ENCODE assay signal across 2 cellular contexts in the genomic region with DNA sequence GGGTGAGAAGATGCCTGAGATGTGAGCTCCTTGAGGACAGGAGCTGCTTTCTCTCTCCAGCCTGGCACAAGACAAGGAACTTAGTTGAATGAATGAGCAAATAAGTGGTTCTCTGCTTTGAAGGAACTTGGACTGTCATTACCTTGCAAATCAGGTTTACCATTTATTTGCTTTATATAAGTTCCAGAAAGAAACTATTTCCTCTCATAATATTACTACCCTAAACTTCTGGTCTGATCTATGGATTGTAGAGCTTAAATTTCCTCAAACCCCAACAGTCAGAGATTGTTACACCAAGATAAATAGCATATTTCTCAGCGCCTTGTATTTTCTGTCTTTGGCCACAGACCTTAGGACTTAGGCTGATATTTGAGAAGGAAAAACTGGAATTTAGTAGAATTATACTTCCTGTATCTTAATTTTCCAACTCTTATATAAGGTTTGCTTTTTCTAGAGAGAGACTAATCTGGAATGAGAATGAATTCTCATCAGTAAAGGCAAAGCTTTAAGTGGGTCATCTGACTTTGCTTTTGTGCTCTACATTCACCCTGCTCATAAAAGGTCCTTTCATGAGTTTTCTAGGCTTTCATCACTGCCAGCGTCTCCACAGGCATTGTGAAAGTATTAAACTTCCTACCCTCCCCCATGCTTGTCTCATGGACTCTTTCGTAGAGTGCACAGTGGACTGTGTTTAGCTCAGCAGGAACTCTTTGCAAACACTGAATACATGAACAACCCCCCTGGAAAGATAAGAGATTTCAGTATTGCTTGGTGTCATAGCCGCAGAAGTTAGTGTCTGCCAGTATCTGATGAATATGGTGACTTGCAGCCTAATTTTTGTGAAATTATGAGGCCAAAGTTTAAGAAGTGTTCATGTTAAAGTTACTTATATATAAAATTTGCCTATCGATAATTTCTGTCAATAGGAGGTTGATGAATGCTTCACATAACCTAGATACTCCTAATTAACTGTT.
A peak's percentile ranks its signal among the peaks of the same experiment; 100 is the strongest.
TF ChIP-seq lines count a peak whose summit lies in the region.

No MANE protein-coding gene starts in this region.

TF ChIP-seq in K562, 482 proteins besides CTCF, POLR2A, EP300 and RAD21 (continued from another document):
- TF ChIP-seq, protein P1, sequence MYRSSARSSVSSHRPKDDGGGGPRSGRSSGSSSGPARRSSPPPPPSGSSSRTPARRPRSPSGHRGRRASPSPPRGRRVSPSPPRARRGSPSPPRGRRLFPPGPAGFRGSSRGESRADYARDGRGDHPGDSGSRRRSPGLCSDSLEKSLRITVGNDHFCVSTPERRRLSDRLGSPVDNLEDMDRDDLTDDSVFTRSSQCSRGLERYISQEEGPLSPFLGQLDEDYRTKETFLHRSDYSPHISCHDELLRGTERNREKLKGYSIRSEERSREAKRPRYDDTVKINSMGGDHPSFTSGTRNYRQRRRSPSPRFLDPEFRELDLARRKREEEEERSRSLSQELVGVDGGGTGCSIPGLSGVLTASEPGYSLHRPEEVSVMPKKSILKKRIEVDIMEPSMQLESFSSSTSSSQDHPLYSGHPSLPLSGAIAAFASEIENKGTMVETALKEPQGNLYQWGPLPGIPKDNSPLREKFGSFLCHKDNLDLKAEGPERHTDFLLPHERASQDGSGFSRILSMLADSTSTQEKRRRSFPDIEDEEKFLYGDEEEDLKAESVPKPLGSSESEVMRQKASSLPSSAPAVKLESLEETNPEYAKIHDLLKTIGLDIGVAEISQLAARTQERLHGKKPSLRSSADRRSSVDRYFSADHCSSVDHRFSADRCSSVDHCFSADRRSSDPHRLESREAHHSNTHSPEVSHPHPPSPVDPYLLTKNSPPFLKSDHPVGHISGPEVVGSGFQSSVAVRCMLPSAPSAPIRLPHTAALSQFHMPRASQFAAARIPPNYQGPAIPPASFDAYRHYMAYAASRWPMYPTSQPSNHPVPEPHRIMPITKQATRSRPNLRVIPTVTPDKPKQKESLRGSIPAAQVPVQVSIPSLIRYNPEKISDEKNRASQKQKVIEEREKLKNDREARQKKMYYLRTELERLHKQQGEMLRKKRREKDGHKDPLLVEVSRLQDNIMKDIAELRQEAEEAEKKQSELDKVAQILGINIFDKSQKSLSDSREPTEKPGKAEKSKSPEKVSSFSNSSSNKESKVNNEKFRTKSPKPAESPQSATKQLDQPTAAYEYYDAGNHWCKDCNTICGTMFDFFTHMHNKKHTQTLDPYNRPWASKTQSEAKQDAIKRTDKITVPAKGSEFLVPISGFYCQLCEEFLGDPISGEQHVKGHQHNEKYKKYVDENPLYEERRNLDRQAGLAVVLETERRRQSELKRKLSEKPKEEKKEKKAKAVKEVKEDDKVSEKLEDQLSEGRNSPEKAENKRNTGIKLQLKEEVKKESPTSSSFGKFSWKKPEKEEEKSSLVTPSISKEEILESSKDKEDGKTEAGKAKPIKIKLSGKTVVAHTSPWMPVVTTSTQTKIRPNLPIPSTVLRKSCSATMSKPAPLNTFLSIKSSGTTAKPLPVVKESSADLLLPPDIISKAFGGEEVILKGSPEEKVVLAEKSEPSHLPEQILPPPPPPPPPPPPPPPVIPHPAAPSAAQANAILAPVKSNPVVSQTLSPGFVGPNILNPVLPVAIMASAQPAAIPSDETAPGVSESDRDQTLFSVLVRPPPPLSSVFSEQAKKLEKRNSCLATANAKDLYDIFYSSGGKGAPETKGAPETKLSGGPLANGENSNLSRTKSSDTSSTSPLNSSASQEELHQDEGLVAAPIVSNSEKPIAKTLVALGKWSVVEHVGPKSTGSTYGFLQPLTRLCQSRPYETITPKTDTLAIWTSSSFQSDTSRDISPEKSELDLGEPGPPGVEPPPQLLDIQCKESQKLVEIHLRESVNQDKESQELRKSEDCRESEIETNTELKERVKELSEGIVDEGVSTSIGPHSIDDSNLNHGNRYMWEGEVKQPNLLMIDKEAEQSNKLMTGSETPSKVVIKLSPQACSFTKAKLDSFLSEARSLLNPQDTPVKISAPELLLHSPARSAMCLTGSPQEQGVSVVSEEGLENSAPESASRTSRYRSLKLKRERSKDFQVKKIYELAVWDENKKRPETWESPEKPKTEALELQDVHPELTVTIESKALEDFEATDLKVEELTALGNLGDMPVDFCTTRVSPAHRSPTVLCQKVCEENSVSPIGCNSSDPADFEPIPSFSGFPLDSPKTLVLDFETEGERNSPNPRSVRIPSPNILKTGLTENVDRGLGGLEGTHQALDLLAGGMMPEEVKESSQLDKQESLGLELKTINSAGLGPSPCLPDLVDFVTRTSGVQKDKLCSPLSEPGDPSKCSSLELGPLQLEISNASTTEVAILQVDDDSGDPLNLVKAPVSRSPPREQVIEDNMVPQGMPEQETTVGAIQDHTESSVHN (IDR thresholded peaks at IDR 0.05; ENCODE audit: borderline replicate concordance in 1 of 2, low read depth in 1 of 2), result no peak
- TF ChIP-seq HINFP (tag; conservative IDR thresholded peaks at IDR 0.05; ENCODE audit: low read depth) (no peak), TBP (optimal IDR thresholded peaks at IDR 0.05; ENCODE audit: low read depth, low read length) (peak; percentile 45), STAT5B (CRISPR knock-in tag; IDR thresholded peaks at IDR 0.05) (no peak), GTF2A2 (tag; IDR thresholded peaks at IDR 0.05) (no peak)

TF ChIP-seq in HepG2, 621 proteins besides CTCF, POLR2A, EP300 and RAD21 (continued from another document and continues in another):
- TF ChIP-seq, protein P2, sequence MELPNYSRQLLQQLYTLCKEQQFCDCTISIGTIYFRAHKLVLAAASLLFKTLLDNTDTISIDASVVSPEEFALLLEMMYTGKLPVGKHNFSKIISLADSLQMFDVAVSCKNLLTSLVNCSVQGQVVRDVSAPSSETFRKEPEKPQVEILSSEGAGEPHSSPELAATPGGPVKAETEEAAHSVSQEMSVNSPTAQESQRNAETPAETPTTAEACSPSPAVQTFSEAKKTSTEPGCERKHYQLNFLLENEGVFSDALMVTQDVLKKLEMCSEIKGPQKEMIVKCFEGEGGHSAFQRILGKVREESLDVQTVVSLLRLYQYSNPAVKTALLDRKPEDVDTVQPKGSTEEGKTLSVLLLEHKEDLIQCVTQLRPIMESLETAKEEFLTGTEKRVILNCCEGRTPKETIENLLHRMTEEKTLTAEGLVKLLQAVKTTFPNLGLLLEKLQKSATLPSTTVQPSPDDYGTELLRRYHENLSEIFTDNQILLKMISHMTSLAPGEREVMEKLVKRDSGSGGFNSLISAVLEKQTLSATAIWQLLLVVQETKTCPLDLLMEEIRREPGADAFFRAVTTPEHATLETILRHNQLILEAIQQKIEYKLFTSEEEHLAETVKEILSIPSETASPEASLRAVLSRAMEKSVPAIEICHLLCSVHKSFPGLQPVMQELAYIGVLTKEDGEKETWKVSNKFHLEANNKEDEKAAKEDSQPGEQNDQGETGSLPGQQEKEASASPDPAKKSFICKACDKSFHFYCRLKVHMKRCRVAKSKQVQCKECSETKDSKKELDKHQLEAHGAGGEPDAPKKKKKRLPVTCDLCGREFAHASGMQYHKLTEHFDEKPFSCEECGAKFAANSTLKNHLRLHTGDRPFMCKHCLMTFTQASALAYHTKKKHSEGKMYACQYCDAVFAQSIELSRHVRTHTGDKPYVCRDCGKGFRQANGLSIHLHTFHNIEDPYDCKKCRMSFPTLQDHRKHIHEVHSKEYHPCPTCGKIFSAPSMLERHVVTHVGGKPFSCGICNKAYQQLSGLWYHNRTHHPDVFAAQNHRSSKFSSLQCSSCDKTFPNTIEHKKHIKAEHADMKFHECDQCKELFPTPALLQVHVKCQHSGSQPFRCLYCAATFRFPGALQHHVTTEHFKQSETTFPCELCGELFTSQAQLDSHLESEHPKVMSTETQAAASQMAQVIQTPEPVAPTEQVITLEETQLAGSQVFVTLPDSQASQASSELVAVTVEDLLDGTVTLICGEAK (IDR thresholded peaks at IDR 0.05), result no peak
- TF ChIP-seq, protein P2 (CRISPR knock-in tag; IDR thresholded peaks at IDR 0.05), result no peak; the same call in 1 of the 2 replicates
- TF ChIP-seq ZNF264 (CRISPR knock-in tag; IDR thresholded peaks at IDR 0.05) (peak; percentile 89), ZNF83 (CRISPR knock-in tag; IDR thresholded peaks at IDR 0.05; ENCODE audit: borderline replicate concordance) (no peak), ZIK1 (CRISPR knock-in tag; IDR thresholded peaks at IDR 0.05; ENCODE audit: borderline replicate concordance, low read depth) (no peak), ZNF33A (CRISPR knock-in tag; IDR thresholded peaks at IDR 0.05; ENCODE audit: borderline replicate concordance) (no peak), ZNF660 (CRISPR knock-in tag; IDR thresholded peaks at IDR 0.05; ENCODE audit: borderline replicate concordance, low read depth) (no peak), CENPX (CRISPR knock-in tag; IDR thresholded peaks at IDR 0.05) (no peak), ZNF3 (CRISPR knock-in tag; IDR thresholded peaks at IDR 0.05) (peak; percentile 73; the same call in 1 of the 2 replicates), PHF21A (CRISPR knock-in tag; IDR thresholded peaks at IDR 0.05) (peak; percentile 90), FOXK2 (IDR thresholded peaks at IDR 0.05) (peak; percentile 39; the same call in 1 of the 2 replicates)
- TF ChIP-seq, protein P3, sequence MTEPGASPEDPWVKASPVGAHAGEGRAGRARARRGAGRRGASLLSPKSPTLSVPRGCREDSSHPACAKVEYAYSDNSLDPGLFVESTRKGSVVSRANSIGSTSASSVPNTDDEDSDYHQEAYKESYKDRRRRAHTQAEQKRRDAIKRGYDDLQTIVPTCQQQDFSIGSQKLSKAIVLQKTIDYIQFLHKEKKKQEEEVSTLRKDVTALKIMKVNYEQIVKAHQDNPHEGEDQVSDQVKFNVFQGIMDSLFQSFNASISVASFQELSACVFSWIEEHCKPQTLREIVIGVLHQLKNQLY (CRISPR knock-in tag; IDR thresholded peaks at IDR 0.05), result peak; percentile 86; the same call in 1 of the 2 replicates
- TF ChIP-seq, protein P4, sequence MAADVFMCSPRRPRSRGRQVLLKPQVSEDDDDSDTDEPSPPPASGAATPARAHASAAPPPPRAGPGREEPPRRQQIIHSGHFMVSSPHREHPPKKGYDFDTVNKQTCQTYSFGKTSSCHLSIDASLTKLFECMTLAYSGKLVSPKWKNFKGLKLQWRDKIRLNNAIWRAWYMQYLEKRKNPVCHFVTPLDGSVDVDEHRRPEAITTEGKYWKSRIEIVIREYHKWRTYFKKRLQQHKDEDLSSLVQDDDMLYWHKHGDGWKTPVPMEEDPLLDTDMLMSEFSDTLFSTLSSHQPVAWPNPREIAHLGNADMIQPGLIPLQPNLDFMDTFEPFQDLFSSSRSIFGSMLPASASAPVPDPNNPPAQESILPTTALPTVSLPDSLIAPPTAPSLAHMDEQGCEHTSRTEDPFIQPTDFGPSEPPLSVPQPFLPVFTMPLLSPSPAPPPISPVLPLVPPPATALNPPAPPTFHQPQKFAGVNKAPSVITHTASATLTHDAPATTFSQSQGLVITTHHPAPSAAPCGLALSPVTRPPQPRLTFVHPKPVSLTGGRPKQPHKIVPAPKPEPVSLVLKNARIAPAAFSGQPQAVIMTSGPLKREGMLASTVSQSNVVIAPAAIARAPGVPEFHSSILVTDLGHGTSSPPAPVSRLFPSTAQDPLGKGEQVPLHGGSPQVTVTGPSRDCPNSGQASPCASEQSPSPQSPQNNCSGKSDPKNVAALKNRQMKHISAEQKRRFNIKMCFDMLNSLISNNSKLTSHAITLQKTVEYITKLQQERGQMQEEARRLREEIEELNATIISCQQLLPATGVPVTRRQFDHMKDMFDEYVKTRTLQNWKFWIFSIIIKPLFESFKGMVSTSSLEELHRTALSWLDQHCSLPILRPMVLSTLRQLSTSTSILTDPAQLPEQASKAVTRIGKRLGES (CRISPR knock-in tag; IDR thresholded peaks at IDR 0.05; ENCODE audit: borderline replicate concordance), result no peak
- TF ChIP-seq, protein P5, sequence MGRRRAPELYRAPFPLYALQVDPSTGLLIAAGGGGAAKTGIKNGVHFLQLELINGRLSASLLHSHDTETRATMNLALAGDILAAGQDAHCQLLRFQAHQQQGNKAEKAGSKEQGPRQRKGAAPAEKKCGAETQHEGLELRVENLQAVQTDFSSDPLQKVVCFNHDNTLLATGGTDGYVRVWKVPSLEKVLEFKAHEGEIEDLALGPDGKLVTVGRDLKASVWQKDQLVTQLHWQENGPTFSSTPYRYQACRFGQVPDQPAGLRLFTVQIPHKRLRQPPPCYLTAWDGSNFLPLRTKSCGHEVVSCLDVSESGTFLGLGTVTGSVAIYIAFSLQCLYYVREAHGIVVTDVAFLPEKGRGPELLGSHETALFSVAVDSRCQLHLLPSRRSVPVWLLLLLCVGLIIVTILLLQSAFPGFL (CRISPR knock-in tag; IDR thresholded peaks at IDR 0.05), result no peak
- TF ChIP-seq, protein P6, sequence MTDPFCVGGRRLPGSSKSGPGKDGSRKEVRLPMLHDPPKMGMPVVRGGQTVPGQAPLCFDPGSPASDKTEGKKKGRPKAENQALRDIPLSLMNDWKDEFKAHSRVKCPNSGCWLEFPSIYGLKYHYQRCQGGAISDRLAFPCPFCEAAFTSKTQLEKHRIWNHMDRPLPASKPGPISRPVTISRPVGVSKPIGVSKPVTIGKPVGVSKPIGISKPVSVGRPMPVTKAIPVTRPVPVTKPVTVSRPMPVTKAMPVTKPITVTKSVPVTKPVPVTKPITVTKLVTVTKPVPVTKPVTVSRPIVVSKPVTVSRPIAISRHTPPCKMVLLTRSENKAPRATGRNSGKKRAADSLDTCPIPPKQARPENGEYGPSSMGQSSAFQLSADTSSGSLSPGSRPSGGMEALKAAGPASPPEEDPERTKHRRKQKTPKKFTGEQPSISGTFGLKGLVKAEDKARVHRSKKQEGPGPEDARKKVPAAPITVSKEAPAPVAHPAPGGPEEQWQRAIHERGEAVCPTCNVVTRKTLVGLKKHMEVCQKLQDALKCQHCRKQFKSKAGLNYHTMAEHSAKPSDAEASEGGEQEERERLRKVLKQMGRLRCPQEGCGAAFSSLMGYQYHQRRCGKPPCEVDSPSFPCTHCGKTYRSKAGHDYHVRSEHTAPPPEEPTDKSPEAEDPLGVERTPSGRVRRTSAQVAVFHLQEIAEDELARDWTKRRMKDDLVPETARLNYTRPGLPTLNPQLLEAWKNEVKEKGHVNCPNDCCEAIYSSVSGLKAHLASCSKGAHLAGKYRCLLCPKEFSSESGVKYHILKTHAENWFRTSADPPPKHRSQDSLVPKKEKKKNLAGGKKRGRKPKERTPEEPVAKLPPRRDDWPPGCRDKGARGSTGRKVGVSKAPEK (CRISPR knock-in tag; IDR thresholded peaks at IDR 0.05; ENCODE audit: borderline replicate concordance), result 0 out of 2 replicates have a peak, but pooled peaks have one; percentile 76
